ENCODE assay signal across 8 cellular contexts in the genomic region with DNA sequence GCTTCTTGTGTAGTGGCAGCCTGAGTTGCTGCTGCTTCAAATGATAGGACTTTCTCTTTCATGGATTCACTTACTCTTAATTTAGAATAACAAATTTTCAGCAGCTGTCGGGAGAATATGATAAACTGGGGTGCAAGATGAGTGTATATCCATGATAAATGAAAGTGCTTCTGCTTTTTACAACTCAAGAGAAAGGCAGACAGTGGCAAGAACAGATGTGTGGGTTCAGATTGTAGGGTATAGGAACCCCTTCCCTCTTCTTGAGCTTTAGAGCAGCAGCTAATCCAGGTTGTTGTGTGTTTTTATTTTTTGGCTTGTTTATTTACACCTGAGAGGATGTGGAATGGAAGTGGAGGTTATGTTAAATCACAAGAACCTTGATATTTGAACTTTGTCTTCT. TPM values are rescaled to one million over a fixed set of nuclear protein-coding genes. Genes with fewer than 3 reads are reported as not detected.
DNase-seq lines count a peak whose midpoint lies in the region; ATAC-seq and TF ChIP-seq lines count a peak whose summit lies in the region.

No MANE protein-coding gene starts in this region.

- no peak for TF ChIP-seq POLR2A in NB4 (IDR thresholded peaks at IDR 0.05; ENCODE audit: extremely low read depth, insufficient read length)

- DNase-seq in CD14-positive monocyte (ENCODE audit: low spot score): no peak
- DNase-seq in NB4 (ENCODE audit: low read depth): peak; percentile 14
- DNase-seq in natural killer cell: no peak
- DNase-seq in hepatic stellate cell (ENCODE audit: low spot score): no peak
- DNase-seq in mucosa of descending colon: no peak

- no peaks in the 10 kb centered on the region for H3K9me3 ChIP-seq in mucosa of descending colon

- intact Hi-C loops in CD14-positive monocyte (cut with micrococcal nuclease): no loop called here
- intact Hi-C loops in dendritic cell treated with granulocyte-macrophage colony-stimulating factor and Interleukin-4, amounts not matched to agents 40 ng/mL and 50 ng/mL, for 4 days (cut with micrococcal nuclease): loop anchor here (5.0 kb wide), 1 partner anchor 396 kb away; a partner anchor contains a TSS
- intact Hi-C loops in natural killer cell (cut with micrococcal nuclease): loop anchor here (2.0 kb wide), 2 partner anchors 80 to 394 kb away; a partner anchor contains a TSS
- intact Hi-C loops in mucosa of descending colon (cut with DNase I, micrococcal nuclease): no loop called here

- peak overlapping the region; percentile 94 to 95 for H3K4me3 Mint-ChIP-seq in CD14-positive monocyte
- peak overlapping the region; percentile 82 for H3K4me3 Mint-ChIP-seq in dendritic cell treated with granulocyte-macrophage colony-stimulating factor and Interleukin-4, amounts not matched to agents 40 ng/mL and 50 ng/mL, for 4 days
- peak overlapping the region; percentile 91 for H3K4me3 Mint-ChIP-seq in natural killer cell

- no peaks in the 10 kb centered on the region for H3K36me3 ChIP-seq in mucosa of descending colon (ENCODE audit: low read depth)

- H3K27ac Mint-ChIP-seq in CD14-positive monocyte (peak overlapping the region; percentile 89 to 98 (median 91)), natural killer cell (peak overlapping the region; percentile 92 to 93)
- peak overlapping the region; percentile 95 for H3K27ac Mint-ChIP-seq in dendritic cell treated with granulocyte-macrophage colony-stimulating factor and Interleukin-4, amounts not matched to agents 40 ng/mL and 50 ng/mL, for 4 days

- H3K4me1 Mint-ChIP-seq in CD14-positive monocyte (peaks cover 42% of the 10 kb centered on the region), natural killer cell (peaks cover 43 to 48% of the 10 kb centered on the region in 2 donors)
- H3K4me1 Mint-ChIP-seq in dendritic cell treated with granulocyte-macrophage colony-stimulating factor and Interleukin-4, amounts not matched to agents 40 ng/mL and 50 ng/mL, for 4 days (ENCODE audit: low read depth): peaks cover 29% of the 10 kb centered on the region

- H3K4me3 ChIP-seq in NB4 (ENCODE audit: low read depth, low read length) (peak overlapping the region; percentile 90), mucosa of descending colon (no peak overlapping the region)

- no peak for ATAC-seq in natural killer cell
- no peak for ATAC-seq in HG03342 (IDR thresholded peaks at IDR 0.05; ENCODE audit: unreplicated experiment)
- no peak for ATAC-seq in mucosa of descending colon
- ATAC-seq in GM21367 (IDR thresholded peaks at IDR 0.05; ENCODE audit: unreplicated experiment): no peak

- TF ChIP-seq CTCF in CD14-positive monocyte (IDR thresholded peaks at IDR 0.05): no peak
- no peak for TF ChIP-seq CTCF in NB4 (IDR thresholded peaks at IDR 0.05; ENCODE audit: low read depth, low read length)
- TF ChIP-seq CTCF in natural killer cell (IDR thresholded peaks at IDR 0.05): no peak
- no peak for TF ChIP-seq CTCF in mucosa of descending colon (IDR thresholded peaks at IDR 0.05)

- H3K27me3 Mint-ChIP-seq in CD14-positive monocyte (ENCODE audit: low read depth in 3 of 3): no peaks in the 10 kb centered on the region
- no peaks in the 10 kb centered on the region for H3K27me3 Mint-ChIP-seq in dendritic cell treated with granulocyte-macrophage colony-stimulating factor and Interleukin-4, amounts not matched to agents 40 ng/mL and 50 ng/mL, for 4 days
- H3K27me3 Mint-ChIP-seq in natural killer cell (ENCODE audit: low read depth in 2 of 2): no peaks in the 10 kb centered on the region

- H3K4me1 ChIP-seq in mucosa of descending colon (ENCODE audit: low read depth): no peaks in the 10 kb centered on the region

- H3K36me3 Mint-ChIP-seq in CD14-positive monocyte (peaks cover 2 to 5% of the 10 kb centered on the region in 2 donors), natural killer cell (no peaks in the 10 kb centered on the region)
- H3K36me3 Mint-ChIP-seq in dendritic cell treated with granulocyte-macrophage colony-stimulating factor and Interleukin-4, amounts not matched to agents 40 ng/mL and 50 ng/mL, for 4 days (ENCODE audit: low read depth): peaks cover 32% of the 10 kb centered on the region

- H3K9me3 Mint-ChIP-seq in CD14-positive monocyte: peaks cover 0 to 3% (median 0%) of the 10 kb centered on the region in 7 donors
- H3K9me3 Mint-ChIP-seq in dendritic cell treated with granulocyte-macrophage colony-stimulating factor and Interleukin-4, amounts not matched to agents 40 ng/mL and 50 ng/mL, for 4 days: no peaks in the 10 kb centered on the region
- no peaks in the 10 kb centered on the region for H3K9me3 Mint-ChIP-seq in natural killer cell

RNA-seq across cellular contexts. Expression of a gene that starts 1.1 kb away (rescaled TPM):
- 100 to 1,000 TPM; 318 to 374 TPM for polyA plus RNA-seq in CD14-positive monocyte
- total RNA-seq in natural killer cell: 100 to 1,000 TPM; 103 to 108 (median 108) TPM
- 100 to 1,000 TPM in 1 of 3 donors, 10 to 100 TPM in 2; 49.7 to 186 (median 74.4) TPM for total RNA-seq in mucosa of descending colon

RNA-seq across cellular contexts. Expression of a gene that starts 1.3 kb away (rescaled TPM):
- under 1 TPM in 1 of 2 donors, not detected in 1; 0.86 TPM for polyA plus RNA-seq in CD14-positive monocyte
- total RNA-seq in natural killer cell (1 to 10 TPM in 2 of 3 donors, under 1 TPM in 1; 0.95 to 1.3 (median 1.3) TPM), mucosa of descending colon (1 to 10 TPM; 4.0 to 5.8 (median 4.1) TPM)

Comparison
In these comparisons a context has a peak if more than half of its experiments do, and no peak if none do; other contexts are left out.
1. intact Hi-C loops: an anchor here in dendritic cell treated with granulocyte-macrophage colony-stimulating factor and Interleukin-4, amounts not matched to agents 40 ng/mL and 50 ng/mL, for 4 days (5.0 kb wide) and natural killer cell (2.0 kb wide); none called in CD14-positive monocyte and mucosa of descending colon.